In the genomic region with DNA sequence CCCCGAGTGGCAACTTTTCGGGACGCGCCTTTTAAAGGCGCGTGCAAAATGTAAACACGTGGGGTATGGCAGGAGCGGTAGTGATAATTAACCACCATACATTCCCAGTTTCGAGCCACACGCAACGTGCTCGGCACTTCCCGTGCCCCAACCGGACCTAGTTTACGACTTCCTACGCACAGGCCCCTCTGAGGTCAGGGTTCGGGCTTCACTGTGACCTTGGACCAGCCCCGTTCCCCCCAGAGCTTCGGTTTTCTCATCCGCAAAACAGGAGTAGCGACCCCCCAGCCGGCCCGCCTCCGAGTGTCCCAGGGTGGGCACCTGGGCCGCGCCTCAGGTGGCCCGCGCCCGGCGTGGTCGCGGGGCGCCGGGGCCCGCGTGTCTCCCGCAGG, we compare ENCODE assay signal across 1 cellular context.
TF ChIP-seq lines count a peak whose summit lies in the region.

No MANE protein-coding gene starts in this region.

TF ChIP-seq in neural cell, 6 proteins besides CTCF, POLR2A, EP300 and RAD21:
- TF ChIP-seq, protein P1, sequence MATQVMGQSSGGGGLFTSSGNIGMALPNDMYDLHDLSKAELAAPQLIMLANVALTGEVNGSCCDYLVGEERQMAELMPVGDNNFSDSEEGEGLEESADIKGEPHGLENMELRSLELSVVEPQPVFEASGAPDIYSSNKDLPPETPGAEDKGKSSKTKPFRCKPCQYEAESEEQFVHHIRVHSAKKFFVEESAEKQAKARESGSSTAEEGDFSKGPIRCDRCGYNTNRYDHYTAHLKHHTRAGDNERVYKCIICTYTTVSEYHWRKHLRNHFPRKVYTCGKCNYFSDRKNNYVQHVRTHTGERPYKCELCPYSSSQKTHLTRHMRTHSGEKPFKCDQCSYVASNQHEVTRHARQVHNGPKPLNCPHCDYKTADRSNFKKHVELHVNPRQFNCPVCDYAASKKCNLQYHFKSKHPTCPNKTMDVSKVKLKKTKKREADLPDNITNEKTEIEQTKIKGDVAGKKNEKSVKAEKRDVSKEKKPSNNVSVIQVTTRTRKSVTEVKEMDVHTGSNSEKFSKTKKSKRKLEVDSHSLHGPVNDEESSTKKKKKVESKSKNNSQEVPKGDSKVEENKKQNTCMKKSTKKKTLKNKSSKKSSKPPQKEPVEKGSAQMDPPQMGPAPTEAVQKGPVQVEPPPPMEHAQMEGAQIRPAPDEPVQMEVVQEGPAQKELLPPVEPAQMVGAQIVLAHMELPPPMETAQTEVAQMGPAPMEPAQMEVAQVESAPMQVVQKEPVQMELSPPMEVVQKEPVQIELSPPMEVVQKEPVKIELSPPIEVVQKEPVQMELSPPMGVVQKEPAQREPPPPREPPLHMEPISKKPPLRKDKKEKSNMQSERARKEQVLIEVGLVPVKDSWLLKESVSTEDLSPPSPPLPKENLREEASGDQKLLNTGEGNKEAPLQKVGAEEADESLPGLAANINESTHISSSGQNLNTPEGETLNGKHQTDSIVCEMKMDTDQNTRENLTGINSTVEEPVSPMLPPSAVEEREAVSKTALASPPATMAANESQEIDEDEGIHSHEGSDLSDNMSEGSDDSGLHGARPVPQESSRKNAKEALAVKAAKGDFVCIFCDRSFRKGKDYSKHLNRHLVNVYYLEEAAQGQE (IDR thresholded peaks at IDR 0.05; ENCODE audit: borderline replicate concordance): no peak
- TF ChIP-seq MXI1 (conservative IDR thresholded peaks at IDR 0.05; ENCODE audit: poor library complexity, severe bottlenecking): peak; percentile 83
